ENCODE assay signal across 1 cellular context in genomic region chr19:13156968-13157882, GRCh38.
A peak's percentile ranks its signal among the peaks of the same experiment; 100 is the strongest.
TF ChIP-seq lines count a peak whose summit lies in the region.

No MANE protein-coding gene starts in this region.

TF ChIP-seq in GM12878, 131 proteins besides CTCF, POLR2A, EP300 and RAD21 (continues in another document):
- TF ChIP-seq BRCA1 (IDR thresholded peaks at IDR 0.05; ENCODE audit: low read depth, low read length), result no peak
- TF ChIP-seq CBX3 (IDR thresholded peaks at IDR 0.05; ENCODE audit: borderline replicate concordance, low read depth), result no peak
- TF ChIP-seq TCF12 (IDR thresholded peaks at IDR 0.05; ENCODE audit: low read depth, low read length), result no peak
- TF ChIP-seq KLF5 (IDR thresholded peaks at IDR 0.05; ENCODE audit: partially characterized antibody), result no peak
- peak; percentile 88 for TF ChIP-seq ZNF217 (IDR thresholded peaks at IDR 0.05)
- TF ChIP-seq NRF1 (conservative IDR thresholded peaks at IDR 0.05; ENCODE audit: low read depth, low read length), result no peak
- no peak for TF ChIP-seq RCOR1 (conservative IDR thresholded peaks at IDR 0.05; ENCODE audit: low read depth, low read length)
- TF ChIP-seq ZZZ3 (IDR thresholded peaks at IDR 0.05; ENCODE audit: control insufficient read depth, insufficient read length, low read depth), result no peak
- no peak for TF ChIP-seq HDAC6 (IDR thresholded peaks at IDR 0.05; ENCODE audit: unreplicated experiment)
- no peak for TF ChIP-seq POLR2AphosphoS5 (IDR thresholded peaks at IDR 0.05; ENCODE audit: low read length)
- no peak for TF ChIP-seq ASH2L (IDR thresholded peaks at IDR 0.05; ENCODE audit: borderline replicate concordance, low read depth)
- no peak for TF ChIP-seq EED (IDR thresholded peaks at IDR 0.05; ENCODE audit: low read depth)
- TF ChIP-seq, protein P1, sequence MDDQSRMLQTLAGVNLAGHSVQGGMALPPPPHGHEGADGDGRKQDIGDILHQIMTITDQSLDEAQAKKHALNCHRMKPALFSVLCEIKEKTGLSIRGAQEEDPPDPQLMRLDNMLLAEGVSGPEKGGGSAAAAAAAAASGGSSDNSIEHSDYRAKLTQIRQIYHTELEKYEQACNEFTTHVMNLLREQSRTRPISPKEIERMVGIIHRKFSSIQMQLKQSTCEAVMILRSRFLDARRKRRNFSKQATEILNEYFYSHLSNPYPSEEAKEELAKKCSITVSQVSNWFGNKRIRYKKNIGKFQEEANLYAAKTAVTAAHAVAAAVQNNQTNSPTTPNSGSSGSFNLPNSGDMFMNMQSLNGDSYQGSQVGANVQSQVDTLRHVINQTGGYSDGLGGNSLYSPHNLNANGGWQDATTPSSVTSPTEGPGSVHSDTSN (IDR thresholded peaks at IDR 0.05; ENCODE audit: insufficient replicate concordance, low read depth, low read length), result no peak
- no peak for TF ChIP-seq SREBF2 (IDR thresholded peaks at IDR 0.05; ENCODE audit: low read length)
- TF ChIP-seq KAT2A (conservative IDR thresholded peaks at IDR 0.05; ENCODE audit: control insufficient read depth, low read depth, low read length), result no peak
- TF ChIP-seq ZNF622 (IDR thresholded peaks at IDR 0.05), result no peak
- no peak for TF ChIP-seq MEF2B (IDR thresholded peaks at IDR 0.05; ENCODE audit: partially characterized antibody, poor library complexity, severe bottlenecking)
- no peak for TF ChIP-seq EZH2 (IDR thresholded peaks at IDR 0.05; ENCODE audit: borderline replicate concordance, control insufficient read depth, low read depth, low read length)
- TF ChIP-seq, protein P2, sequence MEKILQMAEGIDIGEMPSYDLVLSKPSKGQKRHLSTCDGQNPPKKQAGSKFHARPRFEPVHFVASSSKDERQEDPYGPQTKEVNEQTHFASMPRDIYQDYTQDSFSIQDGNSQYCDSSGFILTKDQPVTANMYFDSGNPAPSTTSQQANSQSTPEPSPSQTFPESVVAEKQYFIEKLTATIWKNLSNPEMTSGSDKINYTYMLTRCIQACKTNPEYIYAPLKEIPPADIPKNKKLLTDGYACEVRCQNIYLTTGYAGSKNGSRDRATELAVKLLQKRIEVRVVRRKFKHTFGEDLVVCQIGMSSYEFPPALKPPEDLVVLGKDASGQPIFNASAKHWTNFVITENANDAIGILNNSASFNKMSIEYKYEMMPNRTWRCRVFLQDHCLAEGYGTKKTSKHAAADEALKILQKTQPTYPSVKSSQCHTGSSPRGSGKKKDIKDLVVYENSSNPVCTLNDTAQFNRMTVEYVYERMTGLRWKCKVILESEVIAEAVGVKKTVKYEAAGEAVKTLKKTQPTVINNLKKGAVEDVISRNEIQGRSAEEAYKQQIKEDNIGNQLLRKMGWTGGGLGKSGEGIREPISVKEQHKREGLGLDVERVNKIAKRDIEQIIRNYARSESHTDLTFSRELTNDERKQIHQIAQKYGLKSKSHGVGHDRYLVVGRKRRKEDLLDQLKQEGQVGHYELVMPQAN (conservative IDR thresholded peaks at IDR 0.05), result 0 out of 2 replicates have a peak, but pooled peaks have one; percentile 19
- no peak for TF ChIP-seq NR2C1 (IDR thresholded peaks at IDR 0.05)
- TF ChIP-seq, protein P3, sequence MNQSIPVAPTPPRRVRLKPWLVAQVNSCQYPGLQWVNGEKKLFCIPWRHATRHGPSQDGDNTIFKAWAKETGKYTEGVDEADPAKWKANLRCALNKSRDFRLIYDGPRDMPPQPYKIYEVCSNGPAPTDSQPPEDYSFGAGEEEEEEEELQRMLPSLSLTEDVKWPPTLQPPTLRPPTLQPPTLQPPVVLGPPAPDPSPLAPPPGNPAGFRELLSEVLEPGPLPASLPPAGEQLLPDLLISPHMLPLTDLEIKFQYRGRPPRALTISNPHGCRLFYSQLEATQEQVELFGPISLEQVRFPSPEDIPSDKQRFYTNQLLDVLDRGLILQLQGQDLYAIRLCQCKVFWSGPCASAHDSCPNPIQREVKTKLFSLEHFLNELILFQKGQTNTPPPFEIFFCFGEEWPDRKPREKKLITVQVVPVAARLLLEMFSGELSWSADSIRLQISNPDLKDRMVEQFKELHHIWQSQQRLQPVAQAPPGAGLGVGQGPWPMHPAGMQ (IDR thresholded peaks at IDR 0.05; ENCODE audit: borderline replicate concordance), result no peak
- 0 out of 2 replicates have a peak, but pooled peaks have one; percentile 22 for TF ChIP-seq HDAC2 (IDR thresholded peaks at IDR 0.05)
- no peak for TF ChIP-seq CEBPB (IDR thresholded peaks at IDR 0.05; ENCODE audit: borderline replicate concordance in 1 of 2, low read depth in 2 of 2, low read length in 2 of 2)
- TF ChIP-seq BCL11A (IDR thresholded peaks at IDR 0.05; ENCODE audit: low read depth, low read length), result no peak
- TF ChIP-seq NR2C2 (IDR thresholded peaks at IDR 0.05; ENCODE audit: borderline replicate concordance, control insufficient read depth, insufficient read length, low read depth), result no peak
- no peak for TF ChIP-seq IRF4 (IDR thresholded peaks at IDR 0.05; ENCODE audit: low read depth, low read length)
- no peak for TF ChIP-seq STAT1 (conservative IDR thresholded peaks at IDR 0.05)
- no peak for TF ChIP-seq WRNIP1 (IDR thresholded peaks at IDR 0.05; ENCODE audit: borderline replicate concordance, low read depth, low read length)
- peak; percentile 96 for TF ChIP-seq SMARCA5 (IDR thresholded peaks at IDR 0.05)
- peak; percentile 36; the same call in 1 of the 2 replicates for TF ChIP-seq NBN (IDR thresholded peaks at IDR 0.05)
- TF ChIP-seq RUNX3 (IDR thresholded peaks at IDR 0.05; ENCODE audit: low read length), result no peak
- no peak for TF ChIP-seq TARDBP (IDR thresholded peaks at IDR 0.05; ENCODE audit: borderline replicate concordance)
- TF ChIP-seq, protein P4, sequence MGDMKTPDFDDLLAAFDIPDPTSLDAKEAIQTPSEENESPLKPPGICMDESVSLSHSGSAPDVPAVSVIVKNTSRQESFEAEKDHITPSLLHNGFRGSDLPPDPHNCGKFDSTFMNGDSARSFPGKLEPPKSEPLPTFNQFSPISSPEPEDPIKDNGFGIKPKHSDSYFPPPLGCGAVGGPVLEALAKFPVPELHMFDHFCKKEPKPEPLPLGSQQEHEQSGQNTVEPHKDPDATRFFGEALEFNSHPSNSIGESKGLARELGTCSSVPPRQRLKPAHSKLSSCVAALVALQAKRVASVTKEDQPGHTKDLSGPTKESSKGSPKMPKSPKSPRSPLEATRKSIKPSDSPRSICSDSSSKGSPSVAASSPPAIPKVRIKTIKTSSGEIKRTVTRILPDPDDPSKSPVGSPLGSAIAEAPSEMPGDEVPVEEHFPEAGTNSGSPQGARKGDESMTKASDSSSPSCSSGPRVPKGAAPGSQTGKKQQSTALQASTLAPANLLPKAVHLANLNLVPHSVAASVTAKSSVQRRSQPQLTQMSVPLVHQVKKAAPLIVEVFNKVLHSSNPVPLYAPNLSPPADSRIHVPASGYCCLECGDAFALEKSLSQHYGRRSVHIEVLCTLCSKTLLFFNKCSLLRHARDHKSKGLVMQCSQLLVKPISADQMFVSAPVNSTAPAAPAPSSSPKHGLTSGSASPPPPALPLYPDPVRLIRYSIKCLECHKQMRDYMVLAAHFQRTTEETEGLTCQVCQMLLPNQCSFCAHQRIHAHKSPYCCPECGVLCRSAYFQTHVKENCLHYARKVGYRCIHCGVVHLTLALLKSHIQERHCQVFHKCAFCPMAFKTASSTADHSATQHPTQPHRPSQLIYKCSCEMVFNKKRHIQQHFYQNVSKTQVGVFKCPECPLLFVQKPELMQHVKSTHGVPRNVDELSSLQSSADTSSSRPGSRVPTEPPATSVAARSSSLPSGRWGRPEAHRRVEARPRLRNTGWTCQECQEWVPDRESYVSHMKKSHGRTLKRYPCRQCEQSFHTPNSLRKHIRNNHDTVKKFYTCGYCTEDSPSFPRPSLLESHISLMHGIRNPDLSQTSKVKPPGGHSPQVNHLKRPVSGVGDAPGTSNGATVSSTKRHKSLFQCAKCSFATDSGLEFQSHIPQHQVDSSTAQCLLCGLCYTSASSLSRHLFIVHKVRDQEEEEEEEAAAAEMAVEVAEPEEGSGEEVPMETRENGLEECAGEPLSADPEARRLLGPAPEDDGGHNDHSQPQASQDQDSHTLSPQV (IDR thresholded peaks at IDR 0.05), result no peak
- TF ChIP-seq BMI1 (IDR thresholded peaks at IDR 0.05; ENCODE audit: borderline replicate concordance), result no peak
- no peak for TF ChIP-seq RB1 (IDR thresholded peaks at IDR 0.05; ENCODE audit: borderline replicate concordance)
- TF ChIP-seq ATF7 (IDR thresholded peaks at IDR 0.05; ENCODE audit: low read depth), result no peak
- no peak for TF ChIP-seq SUZ12 (IDR thresholded peaks at IDR 0.05; ENCODE audit: unreplicated experiment)
- TF ChIP-seq NFXL1 (IDR thresholded peaks at IDR 0.05; ENCODE audit: borderline replicate concordance), result 0 out of 2 replicates have a peak, but pooled peaks have one; percentile 77
- TF ChIP-seq, protein P5, sequence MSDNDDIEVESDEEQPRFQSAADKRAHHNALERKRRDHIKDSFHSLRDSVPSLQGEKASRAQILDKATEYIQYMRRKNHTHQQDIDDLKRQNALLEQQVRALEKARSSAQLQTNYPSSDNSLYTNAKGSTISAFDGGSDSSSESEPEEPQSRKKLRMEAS (IDR thresholded peaks at IDR 0.05; ENCODE audit: low read depth, low read length), result no peak
- TF ChIP-seq, protein P6, sequence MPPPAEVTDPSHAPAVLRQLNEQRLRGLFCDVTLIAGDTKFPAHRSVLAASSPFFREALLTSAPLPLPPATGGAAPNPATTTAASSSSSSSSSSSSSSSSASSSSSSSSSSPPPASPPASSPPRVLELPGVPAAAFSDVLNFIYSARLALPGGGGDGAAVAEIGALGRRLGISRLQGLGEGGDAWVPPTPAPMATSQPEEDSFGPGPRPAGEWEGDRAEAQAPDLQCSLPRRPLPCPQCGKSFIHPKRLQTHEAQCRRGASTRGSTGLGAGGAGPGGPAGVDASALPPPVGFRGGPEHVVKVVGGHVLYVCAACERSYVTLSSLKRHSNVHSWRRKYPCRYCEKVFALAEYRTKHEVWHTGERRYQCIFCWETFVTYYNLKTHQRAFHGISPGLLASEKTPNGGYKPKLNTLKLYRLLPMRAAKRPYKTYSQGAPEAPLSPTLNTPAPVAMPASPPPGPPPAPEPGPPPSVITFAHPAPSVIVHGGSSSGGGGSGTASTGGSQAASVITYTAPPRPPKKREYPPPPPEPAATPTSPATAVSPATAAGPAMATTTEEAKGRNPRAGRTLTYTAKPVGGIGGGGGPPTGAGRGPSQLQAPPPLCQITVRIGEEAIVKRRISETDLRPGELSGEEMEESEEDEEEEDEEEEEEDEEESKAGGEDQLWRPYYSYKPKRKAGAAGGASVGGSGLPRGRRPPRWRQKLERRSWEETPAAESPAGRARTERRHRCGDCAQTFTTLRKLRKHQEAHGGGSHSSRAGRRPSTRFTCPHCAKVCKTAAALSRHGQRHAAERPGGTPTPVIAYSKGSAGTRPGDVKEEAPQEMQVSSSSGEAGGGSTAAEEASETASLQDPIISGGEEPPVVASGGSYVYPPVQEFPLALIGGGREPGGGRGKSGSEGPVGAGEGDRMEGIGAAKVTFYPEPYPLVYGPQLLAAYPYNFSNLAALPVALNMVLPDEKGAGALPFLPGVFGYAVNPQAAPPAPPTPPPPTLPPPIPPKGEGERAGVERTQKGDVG (CRISPR knock-in tag; IDR thresholded peaks at IDR 0.05), result no peak
- TF ChIP-seq SIN3A (IDR thresholded peaks at IDR 0.05; ENCODE audit: low read depth, low read length), result no peak
- peak; percentile 12; the same call in 1 of the 2 replicates for TF ChIP-seq HDGF (IDR thresholded peaks at IDR 0.05)
- TF ChIP-seq MLLT1 (IDR thresholded peaks at IDR 0.05), result 0 out of 2 replicates have a peak, but pooled peaks have one; percentile 32
- no peak for TF ChIP-seq NR2F1 (conservative IDR thresholded peaks at IDR 0.05)
- 0 out of 2 replicates have a peak, but pooled peaks have one; percentile 10 for TF ChIP-seq RELB (IDR thresholded peaks at IDR 0.05; ENCODE audit: low read depth)
- TF ChIP-seq, protein P7, sequence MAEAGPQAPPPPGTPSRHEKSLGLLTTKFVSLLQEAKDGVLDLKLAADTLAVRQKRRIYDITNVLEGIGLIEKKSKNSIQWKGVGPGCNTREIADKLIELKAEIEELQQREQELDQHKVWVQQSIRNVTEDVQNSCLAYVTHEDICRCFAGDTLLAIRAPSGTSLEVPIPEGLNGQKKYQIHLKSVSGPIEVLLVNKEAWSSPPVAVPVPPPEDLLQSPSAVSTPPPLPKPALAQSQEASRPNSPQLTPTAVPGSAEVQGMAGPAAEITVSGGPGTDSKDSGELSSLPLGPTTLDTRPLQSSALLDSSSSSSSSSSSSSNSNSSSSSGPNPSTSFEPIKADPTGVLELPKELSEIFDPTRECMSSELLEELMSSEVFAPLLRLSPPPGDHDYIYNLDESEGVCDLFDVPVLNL (IDR thresholded peaks at IDR 0.05; ENCODE audit: low read depth, low read length), result no peak
- TF ChIP-seq, protein P8, sequence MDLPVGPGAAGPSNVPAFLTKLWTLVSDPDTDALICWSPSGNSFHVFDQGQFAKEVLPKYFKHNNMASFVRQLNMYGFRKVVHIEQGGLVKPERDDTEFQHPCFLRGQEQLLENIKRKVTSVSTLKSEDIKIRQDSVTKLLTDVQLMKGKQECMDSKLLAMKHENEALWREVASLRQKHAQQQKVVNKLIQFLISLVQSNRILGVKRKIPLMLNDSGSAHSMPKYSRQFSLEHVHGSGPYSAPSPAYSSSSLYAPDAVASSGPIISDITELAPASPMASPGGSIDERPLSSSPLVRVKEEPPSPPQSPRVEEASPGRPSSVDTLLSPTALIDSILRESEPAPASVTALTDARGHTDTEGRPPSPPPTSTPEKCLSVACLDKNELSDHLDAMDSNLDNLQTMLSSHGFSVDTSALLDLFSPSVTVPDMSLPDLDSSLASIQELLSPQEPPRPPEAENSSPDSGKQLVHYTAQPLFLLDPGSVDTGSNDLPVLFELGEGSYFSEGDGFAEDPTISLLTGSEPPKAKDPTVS (IDR thresholded peaks at IDR 0.05; ENCODE audit: low read depth, low read length), result no peak
